In genomic region chr4:141635726-141636076, GRCh38 we compare ENCODE assay signal across 9 cellular contexts. TPM values are rescaled to one million over a fixed set of nuclear protein-coding genes. Genes with fewer than 3 reads are reported as not detected.
DNase-seq lines count a peak whose midpoint lies in the region; ATAC-seq and TF ChIP-seq lines count a peak whose summit lies in the region.
"Had no signal": no experiment of that assay in that cellular context is flagged by ENCODE, and none has a peak within 500 bp of the region (broad histone marks: within the 10 kb centered on the region; RNA-seq: fewer than 3 reads in every experiment).

No MANE protein-coding gene starts in this region.

- peak; percentile 30 for ATAC-seq in GM19043 (IDR thresholded peaks at IDR 0.05; ENCODE audit: low read depth, unreplicated experiment)
- ATAC-seq in HG03159 (IDR thresholded peaks at IDR 0.05; ENCODE audit: unreplicated experiment): peak; percentile 35

- H3K27me3 ChIP-seq in AG04450 (ENCODE audit: control insufficient read depth, insufficient read depth, low read length): no peaks in the 10 kb centered on the region
- no peaks in the 10 kb centered on the region for H3K27me3 ChIP-seq in breast epithelium
- H3K27me3 ChIP-seq in neuronal stem cell (ENCODE audit: control insufficient read depth in 3 of 3, insufficient read depth in 3 of 3, low read depth in 1 of 3, low read length in 3 of 3): peaks cover 11 to 29% (median 22%) of the 10 kb centered on the region in 3 experiments

- H3K18ac ChIP-seq in neuronal stem cell (ENCODE audit: low read length): no peak overlapping the region

- H2AK5ac ChIP-seq in neuronal stem cell (ENCODE audit: low read depth, low read length): no peak overlapping the region

- no peak for TF ChIP-seq POLR2A in breast epithelium (IDR thresholded peaks at IDR 0.05)

- H3K36me3 ChIP-seq in breast epithelium (no peaks in the 10 kb centered on the region), neuronal stem cell (replicated peaks in 1 of 2; ENCODE audit: control insufficient read depth in 2 of 2, insufficient read depth in 2 of 2, low read length in 2 of 2) (no peaks in the 10 kb centered on the region)

- no peak overlapping the region for H4K91ac ChIP-seq in neuronal stem cell (ENCODE audit: low read depth, low read length, poor library complexity)

- H3K4me3 ChIP-seq in AG04450 (ENCODE audit: low read depth, low read length): peak overlapping the region; percentile 79
- peak overlapping the region; percentile 86 to 94 (median 92) for H3K4me3 ChIP-seq in breast epithelium
- no peak overlapping the region for H3K4me3 ChIP-seq in neuronal stem cell (ENCODE audit: low read length in 2 of 2)

- H3K23ac ChIP-seq in neuronal stem cell (ENCODE audit: low read depth, low read length, poor library complexity): no peak overlapping the region

- no peak overlapping the region for H2BK12ac ChIP-seq in neuronal stem cell (ENCODE audit: low read length)

- TF ChIP-seq CTCF in AG04450 (IDR thresholded peaks at IDR 0.05; ENCODE audit: low read depth, low read length) (no peak), breast epithelium (IDR thresholded peaks at IDR 0.05) (no peak)

- DNase-seq in AG04450 (ENCODE audit: low read depth, low spot score) (no peak), breast epithelium (ENCODE audit: low spot score in 2 of 2) (no peak), neuronal stem cell (ENCODE audit: low spot score) (no peak), GDM1 (lab: John Stamatoyannopoulos, UW) (no peak), NCI-H2107 treated with DMSO at 0.1 percent for 48 hours (lab: John Stamatoyannopoulos, UW; ENCODE audit: unreplicated experiment) (no peak)
- DNase-seq in stimulated activated naive CD4-positive, alpha-beta T cell treated with Interleukin-2 at 50 U/mL for 16 hours (lab: John Stamatoyannopoulos, UW): no peak

- POLR2A ChIA-PET in AG04450 (lab: Yijun Ruan, JAX): no interaction called here

- CTCF ChIA-PET in AG04450 (lab: Charles Lee): interaction anchor here (5.5 kb wide), 1 partner anchor 290 kb away, joined by 21 read pairs; no protein-coding TSS in a partner anchor

- no peak overlapping the region for H3K14ac ChIP-seq in neuronal stem cell (ENCODE audit: low read length)

- H3K4ac ChIP-seq in neuronal stem cell (ENCODE audit: low read length): no peak overlapping the region

- no peak overlapping the region for H3K9ac ChIP-seq in neuronal stem cell (ENCODE audit: low read depth, low read length, poor library complexity)

- H2AFZ ChIP-seq in neuronal stem cell (ENCODE audit: low read length): peak overlapping the region; percentile 90

- H3K79me1 ChIP-seq in neuronal stem cell (ENCODE audit: low read depth, low read length): no peaks in the 10 kb centered on the region

- WGBS in neuronal stem cell (ENCODE audit: extremely low coverage in 2 of 2, insufficient read length in 2 of 2, insufficient replicate concordance in 1 of 2), 2 donors: no CpG with 5 or more reads among the region's 5 CpGs

- no peak overlapping the region for H2BK15ac ChIP-seq in neuronal stem cell (ENCODE audit: low read length)

- no peak overlapping the region for H3K27ac ChIP-seq in AG04450 (ENCODE audit: low read depth, low read length)
- H3K27ac ChIP-seq in breast epithelium: peak overlapping the region; percentile 78 to 87
- no peak overlapping the region for H3K27ac ChIP-seq in neuronal stem cell (replicated peaks; ENCODE audit: low read length)
- H3K27ac ChIP-seq: HL-60 had no signal

- no peak overlapping the region for H2BK5ac ChIP-seq in neuronal stem cell (ENCODE audit: low read length)

- H3K4me1 ChIP-seq in breast epithelium (no peaks in the 10 kb centered on the region), neuronal stem cell (ENCODE audit: control insufficient read depth in 2 of 2, insufficient read depth in 1 of 2, low read depth in 1 of 2, low read length in 2 of 2) (peaks cover 4% of the 10 kb centered on the region in 2 donors)

- no peak overlapping the region for H4K8ac ChIP-seq in neuronal stem cell (ENCODE audit: low read depth, low read length)

- H3K4me2 ChIP-seq in neuronal stem cell (ENCODE audit: insufficient read depth, low read length, poor library complexity, severe bottlenecking): no peak overlapping the region

- intact Hi-C loops in breast epithelium (cut with DNase I; ENCODE audit: low total_unique reads): no loop called here

- H3K9me3 ChIP-seq in AG04450 (ENCODE audit: control insufficient read depth, insufficient read depth, low read length): no peaks in the 10 kb centered on the region
- H3K9me3 ChIP-seq in breast epithelium: no peaks in the 10 kb centered on the region
- H3K9me3 ChIP-seq in neuronal stem cell (replicated peaks in 1 of 2; ENCODE audit: control insufficient read depth in 2 of 2, insufficient read depth in 1 of 2, low read depth in 1 of 2, low read length in 2 of 2): no peaks in the 10 kb centered on the region

- no peak overlapping the region for H2BK120ac ChIP-seq in neuronal stem cell (ENCODE audit: low read depth, low read length)

RNA-seq across cellular contexts. Expression of gene IL15, which starts 0.7 kb away (rescaled TPM):
- polyA plus RNA-seq in AG04450 (2011; rRNA removed): 7.6 and 10.9 TPM in 2 replicates
- polyA minus RNA-seq in AG04450 (2011; rRNA and poly(A)+ RNA removed): 6.5 and 6.6 TPM in 2 replicates
- total RNA-seq in breast epithelium: 1 to 10 TPM; 4.0 to 5.6 (median 5.1) TPM
- polyA plus RNA-seq in neuronal stem cell (2013, experiment 1 of 2): 0.07 TPM
- 0.06 TPM for polyA plus RNA-seq in neuronal stem cell (2013, experiment 2 of 2)

Comparison
In these comparisons a context has a peak if more than half of its experiments do, and no peak if none do; other contexts are left out.
1. H3K27ac ChIP-seq: peak in breast epithelium (2 of 2); none in AG04450 (single experiment) and neuronal stem cell (single experiment).
2. H3K4me3 ChIP-seq: peak in AG04450 (single experiment) and breast epithelium (3 of 3); none in neuronal stem cell (0 of 2).